ENCODE assay signal across 1 cellular context in the genomic region with DNA sequence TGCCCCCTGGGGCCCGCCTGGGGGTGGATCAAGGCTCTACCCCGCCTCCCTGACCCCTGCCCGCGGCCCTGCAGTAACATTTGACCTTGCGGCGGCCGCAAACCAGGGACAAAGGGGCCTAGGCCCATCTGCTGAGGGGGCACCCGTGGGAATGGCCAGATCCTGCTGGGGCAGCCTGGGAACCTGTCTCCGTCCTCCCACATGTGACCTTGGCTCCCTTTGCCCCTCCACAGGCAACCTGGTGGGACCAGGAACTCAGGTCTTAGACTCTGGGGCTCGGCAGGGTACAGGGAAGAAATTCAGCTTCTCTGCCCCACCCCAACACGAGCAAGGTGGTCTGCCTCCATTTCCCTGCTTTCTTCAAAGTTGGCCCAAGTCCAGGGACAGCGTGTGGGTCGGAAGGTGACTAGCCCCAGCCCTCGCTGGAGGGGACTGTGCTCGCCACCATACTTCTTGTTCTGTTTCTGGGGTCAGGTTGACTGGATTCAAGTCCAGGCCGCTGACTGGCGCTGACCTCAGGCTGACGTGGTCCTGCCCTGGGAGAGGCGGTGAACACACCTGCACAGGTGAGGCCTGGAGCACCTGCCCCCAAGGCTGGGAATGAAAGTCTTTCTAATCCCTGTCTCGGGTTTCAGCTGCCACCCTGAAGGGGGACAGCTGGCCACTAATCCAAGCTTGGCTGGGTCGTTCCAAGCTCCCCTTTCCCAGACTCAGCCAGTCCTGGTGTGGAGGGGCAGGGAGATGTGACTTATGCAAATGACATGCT.
TF ChIP-seq lines count a peak whose summit lies in the region.

No MANE protein-coding gene starts in this region.

TF ChIP-seq in HepG2, 621 proteins besides CTCF, POLR2A, EP300 and RAD21 (continued from another document and continues in another):
- TF ChIP-seq ZZZ3 (CRISPR knock-in tag; IDR thresholded peaks at IDR 0.05; ENCODE audit: borderline replicate concordance) (peak; percentile 90; the same call in 1 of the 2 replicates), THAP11 (CRISPR knock-in tag; IDR thresholded peaks at IDR 0.05) (peak; percentile 81), ZFY (CRISPR knock-in tag; IDR thresholded peaks at IDR 0.05) (peak; percentile 77), SNAPC2 (CRISPR knock-in tag; IDR thresholded peaks at IDR 0.05) (peak; percentile 49), KDM6A (CRISPR knock-in tag; IDR thresholded peaks at IDR 0.05; ENCODE audit: low read depth) (peak; percentile 98), ZNF121 (CRISPR knock-in tag; IDR thresholded peaks at IDR 0.05) (peak; percentile 79), GATAD2A (CRISPR knock-in tag; IDR thresholded peaks at IDR 0.05) (peak; percentile 95), CENPT (CRISPR knock-in tag; IDR thresholded peaks at IDR 0.05; ENCODE audit: low read depth) (no peak), ZNF296 (CRISPR knock-in tag; conservative IDR thresholded peaks at IDR 0.05) (peak; percentile 82; the same call in 1 of the 2 replicates), ZNF280D (CRISPR knock-in tag; IDR thresholded peaks at IDR 0.05) (peak; percentile 75; the same call in 1 of the 2 replicates), ZNF331 (CRISPR knock-in tag; IDR thresholded peaks at IDR 0.05) (peak; percentile 95), ASH2L (IDR thresholded peaks at IDR 0.05; ENCODE audit: insufficient read length, low read depth, low read length) (peak; percentile 65), NCOR1 (IDR thresholded peaks at IDR 0.05; ENCODE audit: borderline replicate concordance, low read length) (peak; percentile 99), HOXA7 (CRISPR knock-in tag; IDR thresholded peaks at IDR 0.05) (no peak), PTBP1 (IDR thresholded peaks at IDR 0.05; ENCODE audit: low read depth, low read length, poor library complexity, severe bottlenecking) (no peak), NFE2L2 (IDR thresholded peaks at IDR 0.05; ENCODE audit: low read length) (no peak), RERE (CRISPR knock-in tag; IDR thresholded peaks at IDR 0.05; ENCODE audit: low read depth) (peak; percentile 97), ERF (CRISPR knock-in tag; IDR thresholded peaks at IDR 0.05) (peak; percentile 75), ZFP1 (CRISPR knock-in tag; IDR thresholded peaks at IDR 0.05) (peak; percentile 32; the same call in 1 of the 2 replicates), PAX8 (CRISPR knock-in tag; IDR thresholded peaks at IDR 0.05; ENCODE audit: borderline replicate concordance) (no peak), TBX3 (IDR thresholded peaks at IDR 0.05; ENCODE audit: borderline replicate concordance) (no peak), BRCA1 (CRISPR knock-in tag; IDR thresholded peaks at IDR 0.05) (no peak), ZEB1 (IDR thresholded peaks at IDR 0.05; ENCODE audit: insufficient replicate concordance, low read depth) (peak; percentile 75), KDM5B (CRISPR knock-in tag; IDR thresholded peaks at IDR 0.05; ENCODE audit: borderline replicate concordance) (peak; percentile 61; the same call in 1 of the 2 replicates), POLR2G (IDR thresholded peaks at IDR 0.05; ENCODE audit: low read depth, low read length) (peak; percentile 69), SRF (IDR thresholded peaks at IDR 0.05; ENCODE audit: low read depth, low read length) (no peak), ZKSCAN1 (IDR thresholded peaks at IDR 0.05; ENCODE audit: low read length) (no peak), POLR2AphosphoS5 (IDR thresholded peaks at IDR 0.05; ENCODE audit: low read depth, low read length) (peak; percentile 24; the same call in 1 of the 2 replicates), RXRB (CRISPR knock-in tag; IDR thresholded peaks at IDR 0.05; ENCODE audit: borderline replicate concordance) (peak; percentile 98), DMAP1 (CRISPR knock-in tag; IDR thresholded peaks at IDR 0.05) (peak; percentile 73), MYPOP (CRISPR knock-in tag; IDR thresholded peaks at IDR 0.05) (0 out of 2 replicates have a peak, but pooled peaks have one; percentile 63), ZNF3 (CRISPR knock-in tag; IDR thresholded peaks at IDR 0.05) (no peak), MLLT10 (CRISPR knock-in tag; IDR thresholded peaks at IDR 0.05) (no peak), ZNF709 (CRISPR knock-in tag; IDR thresholded peaks at IDR 0.05) (no peak), ZNF749 (CRISPR knock-in tag; IDR thresholded peaks at IDR 0.05; ENCODE audit: borderline replicate concordance) (0 out of 2 replicates have a peak, but pooled peaks have one; percentile 67), ZNF572 (CRISPR knock-in tag; IDR thresholded peaks at IDR 0.05) (peak; percentile 50; the same call in 1 of the 2 replicates), CEBPG (CRISPR knock-in tag; IDR thresholded peaks at IDR 0.05) (peak; percentile 39; the same call in 1 of the 2 replicates), FOXA3 (CRISPR knock-in tag; IDR thresholded peaks at IDR 0.05) (peak; percentile 87), ARHGAP35 (CRISPR knock-in tag; IDR thresholded peaks at IDR 0.05; ENCODE audit: borderline replicate concordance) (0 out of 2 replicates have a peak, but pooled peaks have one; percentile 26), JARID2 (CRISPR knock-in tag; IDR thresholded peaks at IDR 0.05; ENCODE audit: insufficient replicate concordance) (no peak)
- TF ChIP-seq, protein P1, sequence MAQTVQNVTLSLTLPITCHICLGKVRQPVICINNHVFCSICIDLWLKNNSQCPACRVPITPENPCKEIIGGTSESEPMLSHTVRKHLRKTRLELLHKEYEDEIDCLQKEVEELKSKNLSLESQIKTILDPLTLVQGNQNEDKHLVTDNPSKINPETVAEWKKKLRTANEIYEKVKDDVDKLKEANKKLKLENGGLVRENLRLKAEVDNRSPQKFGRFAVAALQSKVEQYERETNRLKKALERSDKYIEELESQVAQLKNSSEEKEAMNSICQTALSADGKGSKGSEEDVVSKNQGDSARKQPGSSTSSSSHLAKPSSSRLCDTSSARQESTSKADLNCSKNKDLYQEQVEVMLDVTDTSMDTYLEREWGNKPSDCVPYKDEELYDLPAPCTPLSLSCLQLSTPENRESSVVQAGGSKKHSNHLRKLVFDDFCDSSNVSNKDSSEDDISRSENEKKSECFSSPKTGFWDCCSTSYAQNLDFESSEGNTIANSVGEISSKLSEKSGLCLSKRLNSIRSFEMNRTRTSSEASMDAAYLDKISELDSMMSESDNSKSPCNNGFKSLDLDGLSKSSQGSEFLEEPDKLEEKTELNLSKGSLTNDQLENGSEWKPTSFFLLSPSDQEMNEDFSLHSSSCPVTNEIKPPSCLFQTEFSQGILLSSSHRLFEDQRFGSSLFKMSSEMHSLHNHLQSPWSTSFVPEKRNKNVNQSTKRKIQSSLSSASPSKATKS (CRISPR knock-in tag; IDR thresholded peaks at IDR 0.05), result no peak
- TF ChIP-seq, protein P2, sequence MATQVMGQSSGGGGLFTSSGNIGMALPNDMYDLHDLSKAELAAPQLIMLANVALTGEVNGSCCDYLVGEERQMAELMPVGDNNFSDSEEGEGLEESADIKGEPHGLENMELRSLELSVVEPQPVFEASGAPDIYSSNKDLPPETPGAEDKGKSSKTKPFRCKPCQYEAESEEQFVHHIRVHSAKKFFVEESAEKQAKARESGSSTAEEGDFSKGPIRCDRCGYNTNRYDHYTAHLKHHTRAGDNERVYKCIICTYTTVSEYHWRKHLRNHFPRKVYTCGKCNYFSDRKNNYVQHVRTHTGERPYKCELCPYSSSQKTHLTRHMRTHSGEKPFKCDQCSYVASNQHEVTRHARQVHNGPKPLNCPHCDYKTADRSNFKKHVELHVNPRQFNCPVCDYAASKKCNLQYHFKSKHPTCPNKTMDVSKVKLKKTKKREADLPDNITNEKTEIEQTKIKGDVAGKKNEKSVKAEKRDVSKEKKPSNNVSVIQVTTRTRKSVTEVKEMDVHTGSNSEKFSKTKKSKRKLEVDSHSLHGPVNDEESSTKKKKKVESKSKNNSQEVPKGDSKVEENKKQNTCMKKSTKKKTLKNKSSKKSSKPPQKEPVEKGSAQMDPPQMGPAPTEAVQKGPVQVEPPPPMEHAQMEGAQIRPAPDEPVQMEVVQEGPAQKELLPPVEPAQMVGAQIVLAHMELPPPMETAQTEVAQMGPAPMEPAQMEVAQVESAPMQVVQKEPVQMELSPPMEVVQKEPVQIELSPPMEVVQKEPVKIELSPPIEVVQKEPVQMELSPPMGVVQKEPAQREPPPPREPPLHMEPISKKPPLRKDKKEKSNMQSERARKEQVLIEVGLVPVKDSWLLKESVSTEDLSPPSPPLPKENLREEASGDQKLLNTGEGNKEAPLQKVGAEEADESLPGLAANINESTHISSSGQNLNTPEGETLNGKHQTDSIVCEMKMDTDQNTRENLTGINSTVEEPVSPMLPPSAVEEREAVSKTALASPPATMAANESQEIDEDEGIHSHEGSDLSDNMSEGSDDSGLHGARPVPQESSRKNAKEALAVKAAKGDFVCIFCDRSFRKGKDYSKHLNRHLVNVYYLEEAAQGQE (IDR thresholded peaks at IDR 0.05; ENCODE audit: borderline replicate concordance in 1 of 2, low read depth in 1 of 2, low read length in 2 of 2), result peak in 1 of 2 experiments; percentile 68; a peak in 2 of 4 replicates
- TF ChIP-seq, protein P3, sequence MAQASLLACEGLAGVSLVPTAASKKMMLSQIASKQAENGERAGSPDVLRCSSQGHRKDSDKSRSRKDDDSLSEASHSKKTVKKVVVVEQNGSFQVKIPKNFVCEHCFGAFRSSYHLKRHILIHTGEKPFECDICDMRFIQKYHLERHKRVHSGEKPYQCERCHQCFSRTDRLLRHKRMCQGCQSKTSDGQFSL (CRISPR knock-in tag; IDR thresholded peaks at IDR 0.05), result peak; percentile 63; the same call in 1 of the 2 replicates
- TF ChIP-seq, protein P4, sequence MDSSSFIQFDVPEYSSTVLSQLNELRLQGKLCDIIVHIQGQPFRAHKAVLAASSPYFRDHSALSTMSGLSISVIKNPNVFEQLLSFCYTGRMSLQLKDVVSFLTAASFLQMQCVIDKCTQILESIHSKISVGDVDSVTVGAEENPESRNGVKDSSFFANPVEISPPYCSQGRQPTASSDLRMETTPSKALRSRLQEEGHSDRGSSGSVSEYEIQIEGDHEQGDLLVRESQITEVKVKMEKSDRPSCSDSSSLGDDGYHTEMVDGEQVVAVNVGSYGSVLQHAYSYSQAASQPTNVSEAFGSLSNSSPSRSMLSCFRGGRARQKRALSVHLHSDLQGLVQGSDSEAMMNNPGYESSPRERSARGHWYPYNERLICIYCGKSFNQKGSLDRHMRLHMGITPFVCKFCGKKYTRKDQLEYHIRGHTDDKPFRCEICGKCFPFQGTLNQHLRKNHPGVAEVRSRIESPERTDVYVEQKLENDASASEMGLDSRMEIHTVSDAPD (CRISPR knock-in tag; IDR thresholded peaks at IDR 0.05), result 0 out of 2 replicates have a peak, but pooled peaks have one; percentile 39
